In the genomic region with DNA sequence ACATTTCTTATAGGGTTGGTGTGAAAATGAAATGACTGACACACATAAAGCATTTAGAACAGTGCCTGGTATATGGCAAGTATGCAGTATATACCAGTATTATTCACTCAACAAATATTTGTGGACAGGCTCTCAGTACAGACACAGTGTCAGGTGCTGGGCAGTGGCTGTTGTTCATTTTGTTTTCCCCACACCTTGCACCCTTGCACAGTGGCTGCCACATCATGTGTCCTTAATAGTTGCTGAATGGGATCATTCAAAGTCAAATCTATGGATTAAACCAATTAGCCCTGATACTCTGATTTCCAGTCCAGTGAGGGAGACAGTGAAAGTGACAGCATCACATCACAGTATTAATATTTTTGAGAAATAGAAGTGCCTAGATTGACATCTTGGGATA, we compare ENCODE assay signal across 17 cellular contexts. TPM values are rescaled to one million over a fixed set of nuclear protein-coding genes. Genes with fewer than 3 reads are reported as not detected.
DNase-seq lines count a peak whose midpoint lies in the region; ATAC-seq and TF ChIP-seq lines count a peak whose summit lies in the region.
"Had no signal": no experiment of that assay in that cellular context is flagged by ENCODE, and none has a peak within 500 bp of the region (broad histone marks: within the 10 kb centered on the region; RNA-seq: fewer than 3 reads in every experiment).

No MANE protein-coding gene starts in this region.

- peaks cover 70% of the 10 kb centered on the region for H3K4me1 Mint-ChIP-seq in stimulated activated naive CD8-positive, alpha-beta T cell treated with anti-CD3 and anti-CD28 coated beads, Interleukin-15, Interleukin-2, amounts not matched to agents 100 ng/mL and 50 ng/mL, for 24 hours (ENCODE audit: low read depth)
- H3K4me1 Mint-ChIP-seq in activated CD4-positive, alpha-beta memory T cell treated with anti-CD3 and anti-CD28 coated beads, Interleukin-2, amount 10 ng/mL, durations not matched to agents 7 days and 5 days, result peaks cover 57% of the 10 kb centered on the region
- H3K4me1 Mint-ChIP-seq in progenitor cell of endocrine pancreas (ENCODE audit: low read depth), result peaks cover 11% of the 10 kb centered on the region

- H3K36me3 ChIP-seq in lower lobe of right lung, result no peaks in the 10 kb centered on the region
- H3K36me3 ChIP-seq: vagina had no signal

- no peak overlapping the region for H3K27ac ChIP-seq in lower lobe of right lung
- H3K27ac ChIP-seq: parathyroid adenoma, vagina had no signal

- peaks cover 12% of the 10 kb centered on the region for H3K4me1 ChIP-seq in lower lobe of right lung
- H3K4me1 ChIP-seq: parathyroid adenoma, vagina had no signal

- intact Hi-C loops in lower lobe of right lung (cut with DNase I), result no loop called here

- CTCF ChIA-PET in activated CD4-positive, alpha-beta memory T cell treated with anti-CD3 and anti-CD28 coated beads, Interleukin-2, amount 10 ng/mL, durations not matched to agents 7 days and 5 days (lab: Charles Lee), result interaction anchor here (1.2 to 6.1 kb wide), 6 partner anchors 18 to 37 kb away, joined by 3 to 46 read pairs (median 12); no protein-coding TSS in a partner anchor

- H3K4me3 Mint-ChIP-seq in stimulated activated naive CD8-positive, alpha-beta T cell treated with anti-CD3 and anti-CD28 coated beads, Interleukin-15, Interleukin-2, amounts not matched to agents 100 ng/mL and 50 ng/mL, for 24 hours, result peak overlapping the region; percentile 96
- peak overlapping the region; percentile 88 for H3K4me3 Mint-ChIP-seq in activated CD4-positive, alpha-beta memory T cell treated with anti-CD3 and anti-CD28 coated beads, Interleukin-2, amount 10 ng/mL, durations not matched to agents 7 days and 5 days
- H3K4me3 Mint-ChIP-seq in progenitor cell of endocrine pancreas (ENCODE audit: low read depth), result no peak overlapping the region

- POLR2A ChIA-PET in activated CD4-positive, alpha-beta memory T cell treated with anti-CD3 and anti-CD28 coated beads, Interleukin-2, amount 10 ng/mL, durations not matched to agents 7 days and 5 days (lab: Charles Lee), result interaction anchor here (0.8 to 10.9 kb wide), 12 partner anchors 10 to 206 kb away, joined by 3 to 362 read pairs (median 14); a partner anchor contains a TSS

- no peaks in the 10 kb centered on the region for H3K9me3 ChIP-seq in lower lobe of right lung
- H3K9me3 ChIP-seq: vagina had no signal

- H3K27me3 Mint-ChIP-seq in stimulated activated naive CD8-positive, alpha-beta T cell treated with anti-CD3 and anti-CD28 coated beads, Interleukin-15, Interleukin-2, amounts not matched to agents 100 ng/mL and 50 ng/mL, for 24 hours, result no peaks in the 10 kb centered on the region
- no peaks in the 10 kb centered on the region for H3K27me3 Mint-ChIP-seq in activated CD4-positive, alpha-beta memory T cell treated with anti-CD3 and anti-CD28 coated beads, Interleukin-2, amount 10 ng/mL, durations not matched to agents 7 days and 5 days
- H3K27me3 Mint-ChIP-seq in progenitor cell of endocrine pancreas, result peaks cover 3% of the 10 kb centered on the region

- no peak for ATAC-seq in stimulated activated naive CD8-positive, alpha-beta T cell treated with anti-CD3 and anti-CD28 coated beads, Interleukin-15, Interleukin-2, amounts not matched to agents 100 U/mL and 50 U/mL, for 24 hours
- no peak for ATAC-seq in lower lobe of right lung

- no peaks in the 10 kb centered on the region for H3K27me3 ChIP-seq in lower lobe of right lung (ENCODE audit: low read depth)
- H3K27me3 ChIP-seq: vagina had no signal

- no peak for DNase-seq in stimulated activated naive CD8-positive, alpha-beta T cell treated with anti-CD3 and anti-CD28 coated beads, Interleukin-15, Interleukin-2, amounts not matched to agents 100 U/mL and 50 U/mL, for 24 hours
- no peak for DNase-seq in activated CD4-positive, alpha-beta memory T cell treated with anti-CD3 and anti-CD28 coated beads, Interleukin-2, amount 10 ng/mL, durations not matched to agents 7 days and 5 days
- DNase-seq in lower lobe of right lung (no peak), AG08396 (ENCODE audit: low spot score) (no peak), progenitor cell of endocrine pancreas (ENCODE audit: low spot score, unreplicated experiment) (no peak), AG20443 (ENCODE audit: low spot score) (no peak)
- no peak for DNase-seq in effector CD4-positive, alpha-beta T cell
- DNase-seq: activated gamma-delta T cell treated with Interleukin-2 at 50 U/mL for 16 hours, DMS 273 treated with DMSO at 0.1 percent for 48 hours, hypothalamus, NCI-H1436 treated with DMSO at 0.1 percent for 48 hours, NCI-H226 had no signal

- no peak for TF ChIP-seq CTCF in lower lobe of right lung (IDR thresholded peaks at IDR 0.05)
- TF ChIP-seq CTCF in progenitor cell of endocrine pancreas (IDR thresholded peaks at IDR 0.05; ENCODE audit: unreplicated experiment), result no peak

- peaks cover 71% of the 10 kb centered on the region for H3K36me3 Mint-ChIP-seq in stimulated activated naive CD8-positive, alpha-beta T cell treated with anti-CD3 and anti-CD28 coated beads, Interleukin-15, Interleukin-2, amounts not matched to agents 100 ng/mL and 50 ng/mL, for 24 hours (ENCODE audit: low read depth)
- peaks cover 66% of the 10 kb centered on the region for H3K36me3 Mint-ChIP-seq in activated CD4-positive, alpha-beta memory T cell treated with anti-CD3 and anti-CD28 coated beads, Interleukin-2, amount 10 ng/mL, durations not matched to agents 7 days and 5 days (ENCODE audit: low read depth)
- H3K36me3 Mint-ChIP-seq in progenitor cell of endocrine pancreas (ENCODE audit: insufficient read depth), result no peaks in the 10 kb centered on the region

- peak overlapping the region; percentile 100 for H3K27ac Mint-ChIP-seq in stimulated activated naive CD8-positive, alpha-beta T cell treated with anti-CD3 and anti-CD28 coated beads, Interleukin-15, Interleukin-2, amounts not matched to agents 100 ng/mL and 50 ng/mL, for 24 hours
- H3K27ac Mint-ChIP-seq in activated CD4-positive, alpha-beta memory T cell treated with anti-CD3 and anti-CD28 coated beads, Interleukin-2, amount 10 ng/mL, durations not matched to agents 7 days and 5 days, result peak overlapping the region; percentile 89
- H3K27ac Mint-ChIP-seq in progenitor cell of endocrine pancreas, result no peak overlapping the region

- H3K4me3 ChIP-seq in lower lobe of right lung, result peak overlapping the region; percentile 34

- H3K9me3 Mint-ChIP-seq in stimulated activated naive CD8-positive, alpha-beta T cell treated with anti-CD3 and anti-CD28 coated beads, Interleukin-15, Interleukin-2, amounts not matched to agents 100 ng/mL and 50 ng/mL, for 24 hours, result peaks cover 3% of the 10 kb centered on the region
- H3K9me3 Mint-ChIP-seq in activated CD4-positive, alpha-beta memory T cell treated with anti-CD3 and anti-CD28 coated beads, Interleukin-2, amount 10 ng/mL, durations not matched to agents 7 days and 5 days, result peaks cover 2% of the 10 kb centered on the region
- H3K9me3 Mint-ChIP-seq in progenitor cell of endocrine pancreas (ENCODE audit: low read depth), result no peaks in the 10 kb centered on the region

RNA-seq across cellular contexts. Expression of a gene that starts 2.4 kb away (rescaled TPM):
- total RNA-seq in activated CD4-positive, alpha-beta memory T cell treated with anti-CD3 and anti-CD28 coated beads, Interleukin-2, amount 10 ng/mL, durations not matched to agents 7 days and 5 days, result 100 to 1,000 TPM; 106 to 113 TPM
- total RNA-seq in lower lobe of right lung (1.4 TPM), progenitor cell of endocrine pancreas (not detected in 2 replicates)
- total RNA-seq: bronchial epithelial cell, LHCN-M2 had no signal

Comparison
In these comparisons a context has a peak if more than half of its experiments do, and no peak if none do; other contexts are left out.
1. RNA of a gene that starts 2.4 kb away (total RNA-seq): 106 to 113 TPM in activated CD4-positive, alpha-beta memory T cell treated with anti-CD3 and anti-CD28 coated beads, Interleukin-2, amount 10 ng/mL, durations not matched to agents 7 days and 5 days; 1.4 TPM in lower lobe of right lung (single experiment) and not detected in progenitor cell of endocrine pancreas; every median in the first group is over 10 times any median in the second.